Comparison of ENCODE assay signal across 27 cellular contexts in the genomic region with DNA sequence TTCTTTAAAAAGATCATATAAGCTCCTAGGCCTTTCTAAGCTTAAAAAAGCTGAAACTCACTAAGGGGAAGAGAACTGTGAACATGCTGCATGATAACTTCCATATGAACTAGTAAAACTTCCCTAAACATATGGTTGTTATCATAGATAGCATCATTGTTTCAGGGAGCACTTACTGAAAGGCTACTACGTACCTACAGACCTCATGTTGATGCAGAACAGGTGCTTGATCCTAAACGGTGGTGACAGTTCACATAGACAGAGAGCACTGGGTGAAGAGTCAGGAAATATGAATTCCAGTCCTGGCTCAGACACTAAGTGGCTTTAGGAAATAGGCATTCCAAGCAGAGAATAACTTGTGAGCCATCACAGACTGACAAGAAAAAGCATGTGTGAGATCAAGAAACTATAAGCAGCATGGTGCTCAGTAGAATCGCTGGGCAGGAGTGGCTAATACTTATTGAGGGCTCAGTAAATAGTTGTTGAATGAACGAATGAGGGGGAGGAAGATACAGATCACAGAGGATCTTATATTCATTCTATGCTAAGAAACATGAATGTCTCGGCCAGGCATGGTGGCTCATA.
"Had no signal": no experiment of that assay in that cellular context is flagged by ENCODE, and none has a peak within 500 bp of the region (broad histone marks: within the 10 kb centered on the region; RNA-seq: fewer than 3 reads in every experiment).

No MANE protein-coding gene starts in this region.

- H3K27ac ChIP-seq: esophagus muscularis mucosa, lower lobe of right lung, neural progenitor cell, parathyroid adenoma, psoas muscle, spleen, suprapubic skin, tibial artery had no signal

- H3K4me3 ChIP-seq: ascending aorta, esophagus muscularis mucosa, gastrocnemius medialis, lower lobe of right lung, neural progenitor cell, psoas muscle, right atrium auricular region, spleen, suprapubic skin, tibial artery had no signal

- ATAC-seq: gastrocnemius medialis, left lobe of liver, lower lobe of right lung, natural killer cell, psoas muscle had no signal

- DNase-seq: activated CD4-positive, alpha-beta memory T cell treated with anti-CD3 and anti-CD28 coated beads for 36 hours; activated CD4-positive, alpha-beta T cell treated with anti-CD3 and anti-CD28 coated beads, Interleukin-2, amount 10 ng/mL, durations not matched to agents 24 days and 14 days; activated CD4-positive, CD25-positive, alpha-beta regulatory T cell treated with anti-CD3 and anti-CD28 coated beads, Interleukin-2, amount 50 U/mL, for 72 hours; activated CD8-positive, alpha-beta memory T cell treated with anti-CD3 and anti-CD28 coated beads, Interleukin-2, amount 50 U/mL, for 4 hours; activated effector memory CD4-positive, alpha-beta T cell treated with anti-CD3 and anti-CD28 coated beads, Interleukin-2, amount 50 U/mL, for 16 hours; activated naive CD4-positive, alpha-beta T cell treated with anti-CD3 and anti-CD28 coated beads for 36 hours; activated naive CD8-positive, alpha-beta T cell treated with anti-CD3 and anti-CD28 coated beads for 36 hours; activated T-cell treated with anti-CD3 and anti-CD28 coated beads, Interleukin-2, amount 50 U/mL, for 1 hour; central memory CD4-positive, alpha-beta T cell; gastrocnemius medialis; hypothalamus; immature natural killer cell; lower lobe of right lung; mesendoderm; natural killer cell; occipital lobe; psoas muscle; spleen; stimulated activated naive CD4-positive, alpha-beta T cell; tibial artery had no signal

- H3K36me3 ChIP-seq: ascending aorta, esophagus muscularis mucosa, gastrocnemius medialis, lower lobe of right lung, neural progenitor cell, right atrium auricular region, spleen, suprapubic skin, tibial artery had no signal

- H3K9me3 ChIP-seq: ascending aorta, esophagus muscularis mucosa, gastrocnemius medialis, lower lobe of right lung, psoas muscle, right atrium auricular region, spleen, suprapubic skin, tibial artery had no signal

- H3K27me3 ChIP-seq: ascending aorta, esophagus muscularis mucosa, gastrocnemius medialis, neural progenitor cell, right atrium auricular region, spleen, suprapubic skin, tibial artery had no signal

- H3K4me1 ChIP-seq: lower lobe of right lung, parathyroid adenoma, suprapubic skin had no signal
